ENCODE assay signal across 20 cellular contexts in the genomic region with DNA sequence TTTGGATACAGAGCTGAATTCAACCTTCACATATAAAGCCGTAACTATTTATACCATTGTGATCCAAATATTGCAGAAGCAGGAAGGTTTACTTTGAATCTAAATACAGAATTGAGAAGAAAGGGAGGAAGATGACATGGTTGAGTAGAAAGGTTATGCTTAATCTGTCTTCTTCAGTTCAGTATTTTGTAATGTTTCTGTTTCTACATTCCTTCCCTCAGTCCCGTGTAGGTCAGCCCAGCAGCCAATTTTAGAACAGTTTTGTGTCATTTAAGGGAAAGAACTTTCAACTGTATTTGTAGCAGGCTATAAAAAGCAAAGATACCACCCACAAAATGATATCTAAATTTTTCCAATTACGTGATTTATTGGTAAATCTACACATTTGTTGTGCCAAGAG.
DNase-seq lines count a peak whose midpoint lies in the region; ATAC-seq, FAIRE-seq and TF ChIP-seq lines count a peak whose summit lies in the region.
"Had no signal": no experiment of that assay in that cellular context is flagged by ENCODE, and none has a peak within 500 bp of the region (broad histone marks: within the 10 kb centered on the region; RNA-seq: fewer than 3 reads in every experiment).

No MANE protein-coding gene starts in this region.

- no peak; the same call in 1 of the 2 replicates for TF ChIP-seq POLR2A in K562 (conservative IDR thresholded peaks at IDR 0.05)

- no peak for DNase-seq in GM23338 (ENCODE audit: low spot score)
- DNase-seq in K562 (ENCODE audit: extremely low read depth in 1 of 4, low spot score in 3 of 4): no peak
- no peak for DNase-seq in right atrium auricular region (ENCODE audit: low spot score)
- no peak for DNase-seq in NCI-H446 treated with DMSO at 0.1 percent for 48 hours (lab: John Stamatoyannopoulos, UW)
- no peak for DNase-seq in colonic mucosa
- DNase-seq in NCI-H1694 (lab: John Stamatoyannopoulos, UW): no peak
- DNase-seq: activated CD4-positive, alpha-beta T cell treated with anti-CD3 and anti-CD28 coated beads, Interleukin-2, amount 50 U/mL, for 4 hours; CD4-positive, CD25-positive, alpha-beta regulatory T cell; NCI-H2227 treated with DMSO at 0.1 percent for 48 hours; PC-3; stimulated activated CD4-positive, alpha-beta T cell treated with anti-CD3 and anti-CD28 coated beads, Interleukin-4, amount 100 ng/mL, for 24 hours; stimulated activated naive CD4-positive, alpha-beta T cell treated with Interleukin-2 at 50 U/mL for 16 hours; T1000 had no signal

- H3K27ac Mint-ChIP-seq in GM23338: no peak overlapping the region
- peak overlapping the region; percentile 26 for H3K27ac Mint-ChIP-seq in stimulated activated memory B cell treated with anti-CD40 and anti-IgM and Interleukin-4, amounts not matched to agents 10 μg/mL and 1 μg/mL and 100 μg/mL, for 72 hours
- H3K27ac Mint-ChIP-seq: CD4-positive, CD25-positive, alpha-beta regulatory T cell; memory B cell had no signal

- H3K9me1 ChIP-seq in K562 (ENCODE audit: control insufficient read depth, insufficient read depth, low read length): no peaks in the 10 kb centered on the region

- TF ChIP-seq RAD21 in K562 (CRISPR knock-in tag; conservative IDR thresholded peaks at IDR 0.05 in 1 of 2, IDR thresholded peaks at IDR 0.05 in 1 of 2): no peak

- ATAC-seq in GM23338: no peak
- no peak for ATAC-seq in K562
- peak; percentile 68 for ATAC-seq in stimulated activated memory B cell treated with anti-CD40 and anti-IgM and Interleukin-4, amounts not matched to agents 10 μg/mL and 1 μg/mL and 100 μg/mL, for 72 hours
- ATAC-seq in HG03280 (IDR thresholded peaks at IDR 0.05; ENCODE audit: unreplicated experiment): no peak
- ATAC-seq: PC-3 had no signal

- H3K4me3 Mint-ChIP-seq in GM23338: no peak overlapping the region
- H3K4me3 Mint-ChIP-seq in stimulated activated memory B cell treated with anti-CD40 and anti-IgM and Interleukin-4, amounts not matched to agents 10 μg/mL and 1 μg/mL and 100 μg/mL, for 72 hours: no peak overlapping the region
- H3K4me3 Mint-ChIP-seq: CD4-positive, CD25-positive, alpha-beta regulatory T cell; memory B cell had no signal

- H3F3A ChIP-seq in GM23338 (replicated peaks; ENCODE audit: low read depth): no peaks in the 10 kb centered on the region

- POLR2A ChIA-PET in K562 (lab: Yijun Ruan, JAX): no interaction called here

- H3K9ac ChIP-seq in K562 (ENCODE audit: insufficient read depth in 1 of 2, low read depth in 2 of 2, low read length in 2 of 2) (peak overlapping the region in 1 of 2 experiments; percentile 2; a peak in 1 of 4 replicates), colonic mucosa (ENCODE audit: low read depth in 2 of 2, low read length in 2 of 2) (no peak overlapping the region)
- H3K9ac ChIP-seq: parathyroid adenoma had no signal

- H3K4me2 ChIP-seq in GM23338: no peak overlapping the region
- H3K4me2 ChIP-seq in K562 (ENCODE audit: insufficient read depth, low read length): no peak overlapping the region

- no peaks in the 10 kb centered on the region for H3K36me3 Mint-ChIP-seq in GM23338 (ENCODE audit: low read depth)
- no peaks in the 10 kb centered on the region for H3K36me3 Mint-ChIP-seq in stimulated activated memory B cell treated with anti-CD40 and anti-IgM and Interleukin-4, amounts not matched to agents 10 μg/mL and 1 μg/mL and 100 μg/mL, for 72 hours
- H3K36me3 Mint-ChIP-seq: CD4-positive, CD25-positive, alpha-beta regulatory T cell; memory B cell had no signal

- H3K4me1 ChIP-seq in GM23338 (ENCODE audit: insufficient read depth): no peaks in the 10 kb centered on the region
- H3K4me1 ChIP-seq in K562 (replicated peaks in 1 of 2; ENCODE audit: control insufficient read depth in 2 of 2, insufficient read depth in 2 of 2, low read length in 2 of 2): peaks cover 7 to 63% of the 10 kb centered on the region in 2 experiments
- peaks cover 0 to 23% of the 10 kb centered on the region in 2 donors for H3K4me1 ChIP-seq in right atrium auricular region
- H3K4me1 ChIP-seq in colonic mucosa: no peaks in the 10 kb centered on the region
- H3K4me1 ChIP-seq: breast epithelium, HAP-1, parathyroid adenoma had no signal

- no peak for FAIRE-seq in K562 (lab: Jason Lieb, UNC)
- FAIRE-seq: endometrium had no signal

- no peaks in the 10 kb centered on the region for H3K79me2 ChIP-seq in GM23338 (replicated peaks; ENCODE audit: insufficient read depth)
- peaks cover 100% of the 10 kb centered on the region for H3K79me2 ChIP-seq in K562 (ENCODE audit: control insufficient read depth, insufficient read depth, low read length)
- H3K79me2 ChIP-seq: parathyroid adenoma had no signal

- peak overlapping the region; percentile 6; the same call in 1 of the 2 replicates for H2AFZ ChIP-seq in GM23338
- H2AFZ ChIP-seq in K562 (ENCODE audit: low read depth, low read length): no peak overlapping the region
- H2AFZ ChIP-seq: parathyroid adenoma had no signal

- TF ChIP-seq CTCF in GM23338 (conservative IDR thresholded peaks at IDR 0.05; ENCODE audit: low read depth in 2 of 2) (no peak), K562 (IDR thresholded peaks at IDR 0.05 in 2 of 3, conservative IDR thresholded peaks at IDR 0.05 in 1 of 3; ENCODE audit: insufficient read depth in 2 of 3, low read depth in 1 of 3, low read length in 3 of 3) (no peak), right atrium auricular region (IDR thresholded peaks at IDR 0.05) (no peak), colonic mucosa (IDR thresholded peaks at IDR 0.05) (no peak)

- CTCF ChIA-PET in K562 (lab: Yijun Ruan, JAX; ENCODE audit: low intra/inter-chr PET ratio): no interaction called here

- H3K9me3 ChIP-seq in K562 (replicated peaks; ENCODE audit: control insufficient read depth, insufficient read depth, low read depth, low read length) (no peaks in the 10 kb centered on the region), right atrium auricular region (no peaks in the 10 kb centered on the region), colonic mucosa (no peaks in the 10 kb centered on the region)
- H3K9me3 ChIP-seq: breast epithelium, HAP-1 had no signal

- no peaks in the 10 kb centered on the region for H3K27me3 Mint-ChIP-seq in GM23338 (ENCODE audit: insufficient read depth, low read depth, poor library complexity)
- H3K27me3 Mint-ChIP-seq in stimulated activated memory B cell treated with anti-CD40 and anti-IgM and Interleukin-4, amounts not matched to agents 10 μg/mL and 1 μg/mL and 100 μg/mL, for 72 hours: no peaks in the 10 kb centered on the region
- H3K27me3 Mint-ChIP-seq: memory B cell had no signal

- H3K4me3 ChIP-seq in GM23338: no peak overlapping the region
- no peak overlapping the region for H3K4me3 ChIP-seq in K562
- H3K4me3 ChIP-seq in right atrium auricular region: no peak overlapping the region
- no peak overlapping the region for H3K4me3 ChIP-seq in colonic mucosa
- H3K4me3 ChIP-seq: breast epithelium, HAP-1 had no signal

- H3K4me1 Mint-ChIP-seq in GM23338: no peaks in the 10 kb centered on the region
- peaks cover 28% of the 10 kb centered on the region for H3K4me1 Mint-ChIP-seq in stimulated activated memory B cell treated with anti-CD40 and anti-IgM and Interleukin-4, amounts not matched to agents 10 μg/mL and 1 μg/mL and 100 μg/mL, for 72 hours

- in situ Hi-C loops in K562 (cut with MboI): no loop called here

- 80% methylated on average over 3 of the region's 3 CpGs for WGBS in K562 (ENCODE audit: insufficient coverage, low coverage, missing lambda C conversion rate)

- no peaks in the 10 kb centered on the region for H3K9me3 Mint-ChIP-seq in GM23338
- H3K9me3 Mint-ChIP-seq in stimulated activated memory B cell treated with anti-CD40 and anti-IgM and Interleukin-4, amounts not matched to agents 10 μg/mL and 1 μg/mL and 100 μg/mL, for 72 hours: no peaks in the 10 kb centered on the region
- H3K9me3 Mint-ChIP-seq: CD4-positive, CD25-positive, alpha-beta regulatory T cell; memory B cell had no signal

- H3K27me3 ChIP-seq in GM23338 (ENCODE audit: insufficient read depth) (no peaks in the 10 kb centered on the region), K562 (ENCODE audit: control insufficient read depth in 2 of 2, insufficient read depth in 2 of 2, low read length in 2 of 2) (no peaks in the 10 kb centered on the region), right atrium auricular region (no peaks in the 10 kb centered on the region), colonic mucosa (no peaks in the 10 kb centered on the region)
- H3K27me3 ChIP-seq: breast epithelium had no signal

- no peaks in the 10 kb centered on the region for H4K20me1 ChIP-seq in GM23338 (replicated peaks; ENCODE audit: insufficient read depth)
- H4K20me1 ChIP-seq in K562 (replicated peaks; ENCODE audit: control insufficient read depth, insufficient read depth, low read length): peaks cover 37% of the 10 kb centered on the region

- H3K27ac ChIP-seq in GM23338 (ENCODE audit: low read depth) (no peak overlapping the region), K562 (ENCODE audit: extremely low read depth, low read depth, low read length) (peak overlapping the region; percentile 3; the same call in 1 of the 3 replicates), right atrium auricular region (peak overlapping the region; percentile 66 to 84), colonic mucosa (no peak overlapping the region)
- H3K27ac ChIP-seq: breast epithelium, parathyroid adenoma had no signal

- no peak for TF ChIP-seq EP300 in K562 (IDR thresholded peaks at IDR 0.05; ENCODE audit: low read length)

- no TSS peak for BruUV-seq in K562 (replicated peaks; lab: Mats Ljungman, UMichigan)

- intact Hi-C loops in K562 (cut with micrococcal nuclease) (no loop called here), colonic mucosa (cut with DNase I) (loop anchor here (10.0 kb wide), 1 partner anchor 281 kb away; no protein-coding TSS in a partner anchor)

- H3K9me2 ChIP-seq in GM23338 (ENCODE audit: insufficient read depth): no peaks in the 10 kb centered on the region

- H3K36me3 ChIP-seq in GM23338 (ENCODE audit: insufficient read depth) (no peaks in the 10 kb centered on the region), K562 (ENCODE audit: control insufficient read depth, insufficient read depth, low read length) (peaks cover 86% of the 10 kb centered on the region), right atrium auricular region (no peaks in the 10 kb centered on the region), colonic mucosa (no peaks in the 10 kb centered on the region)
- H3K36me3 ChIP-seq: breast epithelium, HAP-1 had no signal

TF ChIP-seq in GM23338, 12 proteins besides CTCF, POLR2A, EP300 and RAD21:
- TF ChIP-seq EZH2 (IDR thresholded peaks at IDR 0.05; ENCODE audit: low read depth, unreplicated experiment) (no peak), ZNF331 (CRISPR knock-in tag; IDR thresholded peaks at IDR 0.05; ENCODE audit: low read depth) (no peak)

TF ChIP-seq in K562, 482 proteins besides CTCF, POLR2A, EP300 and RAD21 (continues in another document):
- TF ChIP-seq XRCC3 (IDR thresholded peaks at IDR 0.05): no peak
- TF ChIP-seq ZNF707 (CRISPR knock-in tag; conservative IDR thresholded peaks at IDR 0.05): no peak
- no peak for TF ChIP-seq ZNF586 (CRISPR knock-in tag; conservative IDR thresholded peaks at IDR 0.05)
- TF ChIP-seq KDM1A (IDR thresholded peaks at IDR 0.05): no peak
- no peak for TF ChIP-seq ZNF507 (tag; conservative IDR thresholded peaks at IDR 0.05)
- no peak for TF ChIP-seq KAT2B (IDR thresholded peaks at IDR 0.05; ENCODE audit: low read depth, low read length)
- TF ChIP-seq NCOR1 (IDR thresholded peaks at IDR 0.05): 0 out of 2 replicates have a peak, but pooled peaks have one; percentile 1
- no peak for TF ChIP-seq KLF10 (CRISPR knock-in tag; IDR thresholded peaks at IDR 0.05)

Comparison
In these comparisons a context has a peak if more than half of its experiments do, and no peak if none do; other contexts are left out.
1. H3K27ac ChIP-seq: peak in K562 (single experiment) and right atrium auricular region (2 of 2); none in GM23338 (single experiment) and colonic mucosa (single experiment).